Comparison of ENCODE assay signal across 24 cellular contexts in genomic region chr10:111789821-111790220, GRCh38.
"Had no signal": no experiment of that assay in that cellular context is flagged by ENCODE, and none has a peak within 500 bp of the region (broad histone marks: within the 10 kb centered on the region; RNA-seq: fewer than 3 reads in every experiment).

No MANE protein-coding gene starts in this region.

- H3K4me3 ChIP-seq: stomach, suprapubic skin, testis, thoracic aorta, thyroid gland, tibial artery, tibial nerve, transverse colon, upper lobe of left lung, upper lobe of right lung, uterus, vagina had no signal

- DNase-seq: stimulated activated CD4-positive, alpha-beta T cell treated with anti-CD3 and anti-CD28 coated beads, Interleukin-2, amount 100 ng/mL, for 48 hours; stimulated activated CD4-positive, alpha-beta T cell treated with anti-CD3 and anti-CD28 coated beads, Interleukin-4, amount 100 ng/mL, for 1 hour; stimulated activated CD4-positive, alpha-beta T cell treated with anti-CD3 and anti-CD28 coated beads, Interleukin-4, amount 100 ng/mL, for 24 hours; stimulated activated CD4-positive, alpha-beta T cell treated with anti-CD3 and anti-CD28 coated beads, Interleukin-4, amount 100 ng/mL, for 4 hours; stimulated activated CD8-positive, alpha-beta memory T cell treated with anti-CD3 and anti-CD28 coated beads, Interleukin-4, amount 100 ng/mL, for 48 hours; stimulated activated naive B cell treated with anti-CD40 and anti-IgM and Interleukin-4, amounts not matched to agents 10 μg/mL and 1 μg/mL and 100 μg/mL, for 72 hours; stimulated activated naive CD4-positive, alpha-beta T cell; stimulated activated naive CD4-positive, alpha-beta T cell treated with Interleukin-2 at 50 U/mL for 16 hours; stimulated activated naive CD8-positive, alpha-beta T cell treated with anti-CD3 and anti-CD28 coated beads, Interleukin-15, amount 100 ng/mL, for 72 hours; stimulated activated naive CD8-positive, alpha-beta T cell treated with anti-CD3 and anti-CD28 coated beads, Interleukin-15, Interleukin-2, amounts not matched to agents 100 U/mL and 50 U/mL, for 24 hours; stomach; substantia nigra; testis; thyroid gland; tibial artery; transverse colon; trophoblast cell; upper lobe of left lung; upper lobe of right lung; uterus had no signal

- H3K27ac ChIP-seq: stomach, suprapubic skin, testis, thoracic aorta, thyroid gland, tibial artery, tibial nerve, transverse colon, upper lobe of left lung, upper lobe of right lung, uterus, vagina had no signal
